Comparison of ENCODE assay signal across 8 cellular contexts in genomic region chr2:110101280-110101844, GRCh38. TPM values are rescaled to one million over a fixed set of nuclear protein-coding genes. Genes with fewer than 3 reads are reported as not detected.
DNase-seq lines count a peak whose midpoint lies in the region; TF ChIP-seq lines count a peak whose summit lies in the region.

No MANE protein-coding gene starts in this region.

- H3K27ac Mint-ChIP-seq in activated naive CD4-positive, alpha-beta T cell treated with anti-CD3 and anti-CD28 coated beads, Interleukin-2, amount 10 ng/mL, durations not matched to agents 7 days and 5 days: no peak overlapping the region
- no peak overlapping the region for H3K27ac Mint-ChIP-seq in T-helper 2 cell treated with Interferon-gamma antibody and Interleukin-4, amounts not matched to agents 5 μg/mL and 100 μg/mL, for 36 hours

- H3K9me3 Mint-ChIP-seq in activated naive CD4-positive, alpha-beta T cell treated with anti-CD3 and anti-CD28 coated beads, Interleukin-2, amount 10 ng/mL, durations not matched to agents 7 days and 5 days: no peaks in the 10 kb centered on the region
- no peaks in the 10 kb centered on the region for H3K9me3 Mint-ChIP-seq in T-helper 2 cell treated with Interferon-gamma antibody and Interleukin-4, amounts not matched to agents 5 μg/mL and 100 μg/mL, for 36 hours

- CTCF ChIA-PET in activated naive CD4-positive, alpha-beta T cell treated with anti-CD3 and anti-CD28 coated beads, Interleukin-2, amount 10 ng/mL, durations not matched to agents 7 days and 5 days (lab: Charles Lee): no interaction called here

- in situ Hi-C loops in brain microvascular endothelial cell (cut with HindIII; ENCODE audit: low pct_ligation_motif_present, low sequenced_read_pairs): no loop called here

- H3K4me1 Mint-ChIP-seq in activated naive CD4-positive, alpha-beta T cell treated with anti-CD3 and anti-CD28 coated beads, Interleukin-2, amount 10 ng/mL, durations not matched to agents 7 days and 5 days: peaks cover 25% of the 10 kb centered on the region
- peaks cover 12% of the 10 kb centered on the region for H3K4me1 Mint-ChIP-seq in T-helper 2 cell treated with Interferon-gamma antibody and Interleukin-4, amounts not matched to agents 5 μg/mL and 100 μg/mL, for 36 hours (ENCODE audit: low read depth)

- DNase-seq in activated naive CD4-positive, alpha-beta T cell treated with anti-CD3 and anti-CD28 coated beads, Interleukin-2, amount 10 ng/mL, durations not matched to agents 7 days and 5 days: peak; percentile 30
- no peak for DNase-seq in activated naive CD4-positive, alpha-beta T cell treated with Interleukin-2 at 50 U/mL for 16 hours
- DNase-seq in NCI-H446 treated with DMSO at 0.1 percent for 48 hours (lab: John Stamatoyannopoulos, UW) (peak; percentile 98), brain microvascular endothelial cell (peak; percentile 99), inferior parietal cortex (ENCODE audit: extremely low spot score) (peak; percentile 21), spleen (peak; percentile 92)
- DNase-seq in T-helper 2 cell treated with Interferon-gamma antibody and Interleukin-4, amounts not matched to agents 5 μg/mL and 100 μg/mL, for 36 hours (ENCODE audit: low spot score): no peak
- DNase-seq in activated CD4-positive, alpha-beta T cell treated with anti-CD3 and anti-CD28 coated beads for 4 hours: no peak

- peaks cover 34% of the 10 kb centered on the region for H3K27me3 Mint-ChIP-seq in activated naive CD4-positive, alpha-beta T cell treated with anti-CD3 and anti-CD28 coated beads, Interleukin-2, amount 10 ng/mL, durations not matched to agents 7 days and 5 days
- H3K27me3 Mint-ChIP-seq in T-helper 2 cell treated with Interferon-gamma antibody and Interleukin-4, amounts not matched to agents 5 μg/mL and 100 μg/mL, for 36 hours (ENCODE audit: low read depth): peaks cover 12% of the 10 kb centered on the region

- intact Hi-C loops in spleen (cut with DNase I; ENCODE audit: low total_unique reads): no loop called here

- H3K27me3 ChIP-seq in brain microvascular endothelial cell (replicated peaks): no peaks in the 10 kb centered on the region
- H3K27me3 ChIP-seq in spleen (replicated peaks in 1 of 7): peaks cover 0 to 18% (median 0%) of the 10 kb centered on the region in 7 donors

- no peak for TF ChIP-seq CTCF in brain microvascular endothelial cell (IDR thresholded peaks at IDR 0.05; ENCODE audit: low read depth, low read length, missing control alignments)
- TF ChIP-seq CTCF in spleen (IDR thresholded peaks at IDR 0.05 in 8 of 11, conservative IDR thresholded peaks at IDR 0.05 in 3 of 11): no peak

- 8 to 11% (median 10%) methylated on average over 11 of the region's 11 CpGs for WGBS in spleen, 5 donors

- no peaks in the 10 kb centered on the region for H3K9me3 ChIP-seq in spleen

- H3K4me3 ChIP-seq in brain microvascular endothelial cell (ENCODE audit: low read depth, low read length) (no peak overlapping the region), spleen (no peak overlapping the region)

- TF ChIP-seq POLR2A in spleen (IDR thresholded peaks at IDR 0.05): no peak

- no peak overlapping the region for H3K4me3 Mint-ChIP-seq in activated naive CD4-positive, alpha-beta T cell treated with anti-CD3 and anti-CD28 coated beads, Interleukin-2, amount 10 ng/mL, durations not matched to agents 7 days and 5 days
- no peak overlapping the region for H3K4me3 Mint-ChIP-seq in T-helper 2 cell treated with Interferon-gamma antibody and Interleukin-4, amounts not matched to agents 5 μg/mL and 100 μg/mL, for 36 hours

- peaks cover 8 to 51% (median 26%) of the 10 kb centered on the region in 6 donors for H3K4me1 ChIP-seq in spleen

- peak overlapping the region; percentile 83 for H3K27ac ChIP-seq in brain microvascular endothelial cell
- peak overlapping the region; percentile 57 to 89 (median 86) for H3K27ac ChIP-seq in spleen

- no peaks in the 10 kb centered on the region for H3K36me3 Mint-ChIP-seq in activated naive CD4-positive, alpha-beta T cell treated with anti-CD3 and anti-CD28 coated beads, Interleukin-2, amount 10 ng/mL, durations not matched to agents 7 days and 5 days
- no peaks in the 10 kb centered on the region for H3K36me3 Mint-ChIP-seq in T-helper 2 cell treated with Interferon-gamma antibody and Interleukin-4, amounts not matched to agents 5 μg/mL and 100 μg/mL, for 36 hours (ENCODE audit: low read depth)

- no peaks in the 10 kb centered on the region for H3K36me3 ChIP-seq in brain microvascular endothelial cell (replicated peaks)
- H3K36me3 ChIP-seq in spleen: no peaks in the 10 kb centered on the region

RNA-seq across cellular contexts. Expression of gene MALL, which starts 14.3 kb away (rescaled TPM):
- 10 to 100 TPM in 2 of 7 donors, 1 to 10 TPM in 5; 6.0 to 14.5 (median 7.2) TPM for total RNA-seq in spleen
- polyA plus RNA-seq in spleen: 1 to 10 TPM; 1.7 to 2.7 (median 2.1) TPM

Comparison
In these comparisons a context has a peak if more than half of its experiments do, and no peak if none do; other contexts are left out.
1. DNase-seq: peak in activated naive CD4-positive, alpha-beta T cell treated with anti-CD3 and anti-CD28 coated beads, Interleukin-2, amount 10 ng/mL, durations not matched to agents 7 days and 5 days (single experiment), NCI-H446 treated with DMSO at 0.1 percent for 48 hours (single experiment), brain microvascular endothelial cell (single experiment), inferior parietal cortex (single experiment) and spleen (single experiment); none in activated naive CD4-positive, alpha-beta T cell treated with Interleukin-2 at 50 U/mL for 16 hours (single experiment), T-helper 2 cell treated with Interferon-gamma antibody and Interleukin-4, amounts not matched to agents 5 μg/mL and 100 μg/mL, for 36 hours (single experiment) and activated CD4-positive, alpha-beta T cell treated with anti-CD3 and anti-CD28 coated beads for 4 hours (0 of 2).